ENCODE assay signal across 12 cellular contexts in genomic region chr21:34131586-34131985, GRCh38. TPM values are rescaled to one million over a fixed set of nuclear protein-coding genes. Genes with fewer than 3 reads are reported as not detected.
DNase-seq lines count a peak whose midpoint lies in the region; ATAC-seq and TF ChIP-seq lines count a peak whose summit lies in the region.
"Had no signal": no experiment of that assay in that cellular context is flagged by ENCODE, and none has a peak within 500 bp of the region (broad histone marks: within the 10 kb centered on the region; RNA-seq: fewer than 3 reads in every experiment).

No MANE protein-coding gene starts in this region.

- peaks cover 11% of the 10 kb centered on the region for H3K79me1 ChIP-seq in trophoblast cell (ENCODE audit: low read length)

- CTCF ChIA-PET in CD4-positive, alpha-beta memory T cell (lab: Charles Lee; ENCODE audit: partially characterized antibody), result interaction anchor here (1.2 to 3.2 kb wide), 4 partner anchors 11 to 217 kb away, joined by 5 to 16 read pairs (median 10); no protein-coding TSS in a partner anchor
- CTCF ChIA-PET in T-cell (lab: Charles Lee), result interaction anchor here in 1 of 2 donors (0.9 kb wide), 1 partner anchor 208 kb away, joined by 3 read pairs; no protein-coding TSS in a partner anchor

- no peak overlapping the region for H4K8ac ChIP-seq in trophoblast cell (ENCODE audit: low read depth, low read length)

- H2BK5ac ChIP-seq in trophoblast cell (ENCODE audit: low read depth, low read length, poor library complexity), result no peak overlapping the region

- no peak overlapping the region for H3K4ac ChIP-seq in trophoblast cell (ENCODE audit: low read depth, low read length)

- H3K79me2 ChIP-seq in trophoblast cell (ENCODE audit: control insufficient read depth, insufficient read depth, low read length, poor library complexity), result peaks cover 7% of the 10 kb centered on the region

- H2BK12ac ChIP-seq in trophoblast cell (ENCODE audit: low read length), result peak overlapping the region; percentile 34

- H3K9me3 Mint-ChIP-seq in CD4-positive, alpha-beta memory T cell, result no peaks in the 10 kb centered on the region
- H3K9me3 Mint-ChIP-seq in T-cell (no peaks in the 10 kb centered on the region), progenitor cell of endocrine pancreas (ENCODE audit: low read depth) (peaks cover 2% of the 10 kb centered on the region)
- H3K9me3 Mint-ChIP-seq: central memory CD8-positive, alpha-beta T cell had no signal

- H4K12ac ChIP-seq in trophoblast cell (ENCODE audit: low read depth, low read length), result no peak overlapping the region

- H4K91ac ChIP-seq in trophoblast cell (ENCODE audit: low read depth, low read length), result no peak overlapping the region

- peaks cover 12% of the 10 kb centered on the region for H3K36me3 ChIP-seq in CD4-positive, alpha-beta memory T cell (ENCODE audit: insufficient read depth, low read length)
- peaks cover 0 to 6% (median 5%) of the 10 kb centered on the region in 4 donors for H3K36me3 ChIP-seq in esophagus muscularis mucosa
- peaks cover 13 to 20% of the 10 kb centered on the region in 2 experiments for H3K36me3 ChIP-seq in trophoblast cell (ENCODE audit: control insufficient read depth in 1 of 2, insufficient read depth in 2 of 2, low read length in 2 of 2)
- no peaks in the 10 kb centered on the region for H3K36me3 ChIP-seq in ovary

- no peak overlapping the region for H2AFZ ChIP-seq in trophoblast cell (ENCODE audit: insufficient read depth, low read length, poor library complexity)

- no peak for TF ChIP-seq POLR2A in esophagus muscularis mucosa (IDR thresholded peaks at IDR 0.05; ENCODE audit: low read depth)
- no peak for TF ChIP-seq POLR2A in ovary (IDR thresholded peaks at IDR 0.05)

- ATAC-seq in T-cell (replicated peaks in 1 of 4), result no peak

- no peak overlapping the region for H3K4me2 ChIP-seq in trophoblast cell (ENCODE audit: low read length)

- H3K36me3 Mint-ChIP-seq in CD4-positive, alpha-beta memory T cell, result peaks cover 53 to 62% of the 10 kb centered on the region in 2 donors
- H3K36me3 Mint-ChIP-seq in T-cell (peaks cover 74% of the 10 kb centered on the region), progenitor cell of endocrine pancreas (ENCODE audit: insufficient read depth) (peaks cover 28% of the 10 kb centered on the region)

- H2AK5ac ChIP-seq in trophoblast cell (ENCODE audit: low read length), result no peak overlapping the region

- no peak overlapping the region for H3K9ac ChIP-seq in trophoblast cell (ENCODE audit: low read length)

- no peak overlapping the region for H3K27ac ChIP-seq in CD4-positive, alpha-beta memory T cell (ENCODE audit: low read depth, low read length)
- H3K27ac ChIP-seq in esophagus muscularis mucosa (replicated peaks in 1 of 4) (peak overlapping the region; percentile 79 to 85 (median 84)), trophoblast cell (ENCODE audit: low read depth, low read length) (no peak overlapping the region), ovary (peak overlapping the region in 1 of 2 donors; percentile 53)

- H3K4me1 Mint-ChIP-seq in CD4-positive, alpha-beta memory T cell, result peaks cover 56 to 84% (median 66%) of the 10 kb centered on the region in 4 donors
- H3K4me1 Mint-ChIP-seq in T-cell (peaks cover 77 to 80% (median 77%) of the 10 kb centered on the region in 3 donors), progenitor cell of endocrine pancreas (ENCODE audit: low read depth) (peaks cover 22% of the 10 kb centered on the region)

- H3K9me3 ChIP-seq in CD4-positive, alpha-beta memory T cell (ENCODE audit: control insufficient read depth in 1 of 2, low read length in 2 of 2), result no peaks in the 10 kb centered on the region
- H3K9me3 ChIP-seq in esophagus muscularis mucosa (no peaks in the 10 kb centered on the region), trophoblast cell (ENCODE audit: insufficient read depth, low read depth, low read length) (peaks cover 2% of the 10 kb centered on the region), ovary (no peaks in the 10 kb centered on the region)

- intact Hi-C loops in CD4-positive, alpha-beta memory T cell (cut with micrococcal nuclease), result no loop called here
- intact Hi-C loops in esophagus muscularis mucosa (cut with DNase I), result no loop called here
- intact Hi-C loops in ovary (cut with DNase I), result no loop called here

- H2BK120ac ChIP-seq in trophoblast cell (ENCODE audit: insufficient read depth, low read length, poor library complexity), result no peak overlapping the region

- no peaks in the 10 kb centered on the region for H3K27me3 Mint-ChIP-seq in CD4-positive, alpha-beta memory T cell
- H3K27me3 Mint-ChIP-seq in T-cell (no peaks in the 10 kb centered on the region), progenitor cell of endocrine pancreas (no peaks in the 10 kb centered on the region)
- H3K27me3 Mint-ChIP-seq: CD8-positive, alpha-beta memory T cell; central memory CD8-positive, alpha-beta T cell; naive B cell had no signal

- peaks cover 52% of the 10 kb centered on the region for H3K4me1 ChIP-seq in CD4-positive, alpha-beta memory T cell (ENCODE audit: insufficient read depth, low read length)
- H3K4me1 ChIP-seq in esophagus muscularis mucosa, result peaks cover 64 to 76% (median 69%) of the 10 kb centered on the region in 4 donors
- H3K4me1 ChIP-seq in trophoblast cell (ENCODE audit: control insufficient read depth in 1 of 2, insufficient read depth in 2 of 2, low read length in 2 of 2), result peaks cover 12 to 25% of the 10 kb centered on the region in 2 experiments
- peaks cover 29% of the 10 kb centered on the region for H3K4me1 ChIP-seq in ovary (ENCODE audit: insufficient read depth)

- WGBS in esophagus muscularis mucosa, result 89% methylated on average over 4 of the region's 4 CpGs
- WGBS in trophoblast cell (ENCODE audit: extremely low coverage, insufficient coverage, insufficient read length), result no CpG with 5 or more reads among the region's 4 CpGs
- 91 to 95% (median 95%) methylated on average over 4 of the region's 4 CpGs for WGBS in ovary, 3 donors

- POLR2A ChIA-PET in CD4-positive, alpha-beta memory T cell (lab: Charles Lee; ENCODE audit: partially characterized antibody), result interaction anchor here (1.2 kb wide), 1 partner anchor 66 kb away, joined by 3 read pairs; no protein-coding TSS in a partner anchor
- POLR2A ChIA-PET in T-cell (lab: Charles Lee), result no interaction called here

- no peak overlapping the region for H3K4me3 ChIP-seq in CD4-positive, alpha-beta memory T cell (ENCODE audit: low read length in 2 of 2)
- H3K4me3 ChIP-seq in esophagus muscularis mucosa (no peak overlapping the region), trophoblast cell (ENCODE audit: low read depth, low read length) (no peak overlapping the region), ovary (no peak overlapping the region)

- H3K23ac ChIP-seq in trophoblast cell (ENCODE audit: low read length), result peak overlapping the region; percentile 54

- no peak for DNase-seq in CD4-positive, alpha-beta memory T cell
- DNase-seq in T-cell, result no peak
- peak; percentile 26 for DNase-seq in esophagus muscularis mucosa (ENCODE audit: extremely low spot score)
- no peak for DNase-seq in trophoblast cell
- DNase-seq in progenitor cell of endocrine pancreas (ENCODE audit: low spot score, unreplicated experiment), result no peak
- DNase-seq in ovary, result no peak
- DNase-seq in RKO (ENCODE audit: low spot score), result no peak
- DNase-seq in putamen (ENCODE audit: low spot score), result no peak
- DNase-seq: CD8-positive, alpha-beta memory T cell; GDM1; naive B cell had no signal

- peak overlapping the region in 5 of 7 donors; percentile 9 to 77 (median 56) for H3K27ac Mint-ChIP-seq in CD4-positive, alpha-beta memory T cell
- H3K27ac Mint-ChIP-seq in T-cell (peak overlapping the region in 1 of 2 donors; percentile 92), progenitor cell of endocrine pancreas (no peak overlapping the region)
- H3K27ac Mint-ChIP-seq: naive B cell had no signal

- TF ChIP-seq CTCF in esophagus muscularis mucosa (IDR thresholded peaks at IDR 0.05) (no peak), progenitor cell of endocrine pancreas (IDR thresholded peaks at IDR 0.05; ENCODE audit: unreplicated experiment) (no peak), ovary (IDR thresholded peaks at IDR 0.05) (no peak)

- peak overlapping the region in 1 of 8 donors; percentile 62 for H3K4me3 Mint-ChIP-seq in CD4-positive, alpha-beta memory T cell
- H3K4me3 Mint-ChIP-seq in T-cell, result peak overlapping the region in 2 of 3 donors; percentile 43 to 64
- no peak overlapping the region for H3K4me3 Mint-ChIP-seq in progenitor cell of endocrine pancreas (ENCODE audit: low read depth)
- H3K4me3 Mint-ChIP-seq: central memory CD8-positive, alpha-beta T cell had no signal

- H3K27me3 ChIP-seq in CD4-positive, alpha-beta memory T cell (ENCODE audit: insufficient read depth, low read length), result no peaks in the 10 kb centered on the region
- H3K27me3 ChIP-seq in esophagus muscularis mucosa (no peaks in the 10 kb centered on the region), trophoblast cell (ENCODE audit: insufficient read depth, low read length) (no peaks in the 10 kb centered on the region), ovary (no peaks in the 10 kb centered on the region)

- no peak overlapping the region for H3K14ac ChIP-seq in trophoblast cell (ENCODE audit: low read length)

- TF ChIP-seq EP300 in esophagus muscularis mucosa (IDR thresholded peaks at IDR 0.05), result no peak
- TF ChIP-seq EP300 in ovary (IDR thresholded peaks at IDR 0.05), result no peak

- peak overlapping the region; percentile 7 for H3K18ac ChIP-seq in trophoblast cell (ENCODE audit: low read length)

RNA-seq across cellular contexts. Expression of gene MRPS6, which starts 58.2 kb away (rescaled TPM):
- total RNA-seq in CD4-positive, alpha-beta memory T cell, result 10 to 100 TPM; 76.9 to 80.1 TPM
- 100 to 1,000 TPM; 135 to 160 TPM for polyA plus RNA-seq in CD4-positive, alpha-beta memory T cell
- total RNA-seq in T-cell (10 to 100 TPM; 29.0 to 98.1 (median 75.0) TPM), esophagus muscularis mucosa (10 to 100 TPM; 19.5 to 44.0 (median 40.9) TPM), progenitor cell of endocrine pancreas (76.7 and 78.8 TPM in 2 replicates), ovary (10 to 100 TPM; 19.1 to 49.9 (median 45.8) TPM)
- polyA plus RNA-seq in trophoblast cell (2013), result 172 TPM in 2 replicates
- polyA plus RNA-seq in ovary, result 100 to 1,000 TPM in 1 of 2 donors, 10 to 100 TPM in 1; 54.2 to 104 TPM

RNA-seq across cellular contexts. Expression of gene SLC5A3, which starts 58.2 kb away (rescaled TPM):
- total RNA-seq in CD4-positive, alpha-beta memory T cell, result 10 to 100 TPM; 32.8 to 33.4 TPM
- polyA plus RNA-seq in CD4-positive, alpha-beta memory T cell, result 1 to 10 TPM in 1 of 2 donors, under 1 TPM in 1; 0.68 to 1.4 TPM
- total RNA-seq in T-cell (10 to 100 TPM in 4 of 5 donors, 1 to 10 TPM in 1; 7.6 to 38.5 (median 25.4) TPM), esophagus muscularis mucosa (10 to 100 TPM in 3 of 4 donors, 1 to 10 TPM in 1; 7.3 to 15.4 (median 13.1) TPM), progenitor cell of endocrine pancreas (22.7 and 23.3 TPM in 2 replicates), ovary (10 to 100 TPM in 6 of 7 donors, 1 to 10 TPM in 1; 9.8 to 16.9 (median 14.9) TPM)
- polyA plus RNA-seq in trophoblast cell (2013), result 4.2 and 4.5 TPM in 2 replicates
- polyA plus RNA-seq in ovary, result 1 to 10 TPM; 3.1 to 6.0 TPM

Comparison
In these comparisons a context has a peak if more than half of its experiments do, and no peak if none do; other contexts are left out.
1. H3K27ac ChIP-seq: peak in esophagus muscularis mucosa (4 of 4); none in CD4-positive, alpha-beta memory T cell (single experiment) and trophoblast cell (single experiment).